8 cellular contexts compared by ENCODE assay signal in genomic region chr7:32941181-32941995, GRCh38.
DNase-seq lines count a peak whose midpoint lies in the region; ATAC-seq lines count a peak whose summit lies in the region.

No MANE protein-coding gene starts in this region.

- H2AFZ ChIP-seq in neuron (ENCODE audit: low read depth, low read length): peak overlapping the region; percentile 45

- H3K9ac ChIP-seq in endocrine pancreas (ENCODE audit: control insufficient read depth, insufficient read depth, low read length): peak overlapping the region; percentile 45

- H3K36me3 ChIP-seq in endocrine pancreas (ENCODE audit: control insufficient read depth, insufficient read depth, low read length) (no peaks in the 10 kb centered on the region), neuron (ENCODE audit: insufficient read depth, low read length) (peaks cover 4% of the 10 kb centered on the region)

- peak; percentile 8 for DNase-seq in EH (ENCODE audit: low read depth)
- peak; percentile 93 for DNase-seq in NCI-H82 (lab: John Stamatoyannopoulos, UW)
- DNase-seq in dedifferentiated amniotic fluid mesenchymal stem cell (ENCODE audit: extremely low spot score): no peak
- no peak for DNase-seq in NCI-H2029 (lab: John Stamatoyannopoulos, UW)

- peaks cover 7% of the 10 kb centered on the region for H3K4me1 ChIP-seq in endocrine pancreas (ENCODE audit: control insufficient read depth, insufficient read depth, low read length)
- H3K4me1 ChIP-seq in neuron (ENCODE audit: insufficient read depth, low read length): peaks cover 4% of the 10 kb centered on the region

- no peaks in the 10 kb centered on the region for H3K9me3 ChIP-seq in endocrine pancreas (ENCODE audit: control insufficient read depth, low read length)
- H3K9me3 ChIP-seq in neuron (ENCODE audit: low read length): peaks cover 3% of the 10 kb centered on the region

- no peak for ATAC-seq in HG03196 (IDR thresholded peaks at IDR 0.05; ENCODE audit: unreplicated experiment)
- no peak for ATAC-seq in HG02759 (IDR thresholded peaks at IDR 0.05; ENCODE audit: unreplicated experiment)

- no peaks in the 10 kb centered on the region for H3K27me3 ChIP-seq in endocrine pancreas (ENCODE audit: control insufficient read depth, insufficient read depth, low read length)
- H3K27me3 ChIP-seq in neuron (ENCODE audit: insufficient read depth, low read length): no peaks in the 10 kb centered on the region

- H3K4me3 ChIP-seq in endocrine pancreas (ENCODE audit: control insufficient read depth, insufficient read depth, low read length): peak overlapping the region; percentile 71
- H3K4me3 ChIP-seq in neuron (ENCODE audit: low read length): peak overlapping the region; percentile 93

Comparison
In these comparisons a context has a peak if more than half of its experiments do, and no peak if none do; other contexts are left out.
1. DNase-seq: peak in EH (single experiment) and NCI-H82 (single experiment); none in dedifferentiated amniotic fluid mesenchymal stem cell (single experiment) and NCI-H2029 (single experiment).